ENCODE assay signal across 8 cellular contexts in the genomic region with DNA sequence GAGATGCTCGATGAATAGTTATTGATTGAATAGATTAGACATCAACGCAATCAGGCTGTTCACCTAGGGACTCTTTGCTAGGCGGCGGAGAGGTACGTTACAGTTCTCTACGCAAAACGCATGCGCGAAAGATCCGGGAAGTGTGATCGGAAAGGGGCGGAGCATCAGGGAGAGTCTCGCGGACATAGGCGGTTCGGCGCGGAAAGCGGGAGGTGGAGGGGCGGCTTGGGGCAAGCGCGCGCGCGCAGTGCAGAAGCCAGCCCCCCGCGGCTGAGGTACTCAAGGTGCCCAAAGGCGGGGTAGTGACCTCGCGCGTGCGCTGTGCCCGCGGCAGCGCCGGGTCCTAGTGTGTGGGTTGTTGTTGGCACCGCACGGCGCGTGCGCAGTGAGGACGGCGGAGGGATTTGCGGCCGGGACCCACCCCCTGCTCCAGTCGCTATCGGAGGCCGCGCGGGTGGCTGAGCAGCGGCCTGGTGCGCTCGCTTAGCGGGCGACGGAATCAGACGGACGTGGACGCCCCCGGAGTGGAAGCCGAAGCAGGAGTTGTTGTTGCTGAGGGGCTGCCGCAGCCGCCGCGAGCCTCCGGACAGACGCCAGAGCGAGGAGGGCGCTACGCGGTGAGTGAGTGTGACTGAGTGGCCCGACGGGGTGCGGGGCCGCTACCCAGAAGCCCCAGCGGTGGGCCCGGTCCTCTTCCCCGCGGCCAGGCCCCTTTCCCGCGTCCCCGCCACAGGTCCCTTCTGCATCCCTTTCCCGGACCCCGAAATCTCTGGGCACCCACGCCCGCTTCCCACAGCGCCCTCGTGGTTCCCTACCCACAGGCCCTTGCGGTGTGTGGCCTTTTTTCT. TPM values are rescaled to one million over a fixed set of nuclear protein-coding genes. Genes with fewer than 3 reads are reported as not detected.
DNase-seq lines count a peak whose midpoint lies in the region; ATAC-seq and TF ChIP-seq lines count a peak whose summit lies in the region.

A gene with protein sequence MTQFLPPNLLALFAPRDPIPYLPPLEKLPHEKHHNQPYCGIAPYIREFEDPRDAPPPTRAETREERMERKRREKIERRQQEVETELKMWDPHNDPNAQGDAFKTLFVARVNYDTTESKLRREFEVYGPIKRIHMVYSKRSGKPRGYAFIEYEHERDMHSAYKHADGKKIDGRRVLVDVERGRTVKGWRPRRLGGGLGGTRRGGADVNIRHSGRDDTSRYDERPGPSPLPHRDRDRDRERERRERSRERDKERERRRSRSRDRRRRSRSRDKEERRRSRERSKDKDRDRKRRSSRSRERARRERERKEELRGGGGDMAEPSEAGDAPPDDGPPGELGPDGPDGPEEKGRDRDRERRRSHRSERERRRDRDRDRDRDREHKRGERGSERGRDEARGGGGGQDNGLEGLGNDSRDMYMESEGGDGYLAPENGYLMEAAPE (plus strand): TSS at position 432 of the 848 bp plus-strand sequence. CDS start 964 bp downstream, outside the sequence.

- H3K18ac ChIP-seq in trophoblast cell (ENCODE audit: low read length), result peak within 1 kb of the TSS; percentile 100

- H4K12ac ChIP-seq in trophoblast cell (ENCODE audit: low read depth, low read length), result peak within 1 kb of the TSS; percentile 99

- H3K27ac ChIP-seq in cardiac muscle cell (peak within 1 kb of the TSS; percentile 98), trophoblast cell (ENCODE audit: low read depth, low read length) (peak within 1 kb of the TSS; percentile 89), transverse colon (peak within 1 kb of the TSS; percentile 90 to 96 (median 94))

- TF ChIP-seq POLR2A in transverse colon (IDR thresholded peaks at IDR 0.05), result peak; percentile 87

- peaks cover 17% of the 10 kb centered on the region for H3K4me1 ChIP-seq in adipocyte (ENCODE audit: control insufficient read depth, insufficient read depth, low read length)
- H3K4me1 ChIP-seq in cardiac muscle cell (ENCODE audit: low read depth), result peaks cover 6% of the 10 kb centered on the region
- H3K4me1 ChIP-seq in trophoblast cell (ENCODE audit: control insufficient read depth in 1 of 2, insufficient read depth in 2 of 2, low read length in 2 of 2), result peaks cover 6 to 8% of the 10 kb centered on the region in 2 experiments
- H3K4me1 ChIP-seq in transverse colon, result peaks cover 13 to 28% (median 22%) of the 10 kb centered on the region in 4 donors

- H2BK120ac ChIP-seq in trophoblast cell (ENCODE audit: insufficient read depth, low read length, poor library complexity), result peak within 1 kb of the TSS; percentile 77

- H3K9me3 ChIP-seq in adipocyte (ENCODE audit: control insufficient read depth, low read length), result no peaks in the 10 kb centered on the region
- H3K9me3 ChIP-seq in cardiac muscle cell (ENCODE audit: low read depth), result no peaks in the 10 kb centered on the region
- H3K9me3 ChIP-seq in trophoblast cell (ENCODE audit: insufficient read depth, low read depth, low read length), result no peaks in the 10 kb centered on the region
- no peaks in the 10 kb centered on the region for H3K9me3 ChIP-seq in transverse colon

- H4K91ac ChIP-seq in trophoblast cell (ENCODE audit: low read depth, low read length), result peak within 1 kb of the TSS; percentile 90

- in situ Hi-C loops in transverse colon (cut with MboI; ENCODE audit: low pct_ligation_motif_present in 1 of 4, low pct_unique_long_range_greater_than_20kb in 1 of 4, low sequenced_read_pairs in 3 of 4), result loop anchor here in 2 of 4 donors (10.0 to 25.0 kb wide), 2 partner anchors 120 to 127 kb away; no protein-coding TSS in a partner anchor

- H2AK5ac ChIP-seq in trophoblast cell (ENCODE audit: low read length), result peak within 1 kb of the TSS; percentile 81

- no peak within 1 kb of the TSS for H3K23ac ChIP-seq in trophoblast cell (ENCODE audit: low read length)

- peak within 1 kb of the TSS; percentile 100 for H4K8ac ChIP-seq in trophoblast cell (ENCODE audit: low read depth, low read length)

- peak within 1 kb of the TSS; percentile 87 for H3K4me2 ChIP-seq in trophoblast cell (ENCODE audit: low read length)

- H3K79me2 ChIP-seq in trophoblast cell (ENCODE audit: control insufficient read depth, insufficient read depth, low read length, poor library complexity), result peaks cover 19% of the 10 kb centered on the region

- H3K27me3 ChIP-seq in adipocyte (replicated peaks; ENCODE audit: control insufficient read depth, insufficient read depth, low read length) (no peaks in the 10 kb centered on the region), cardiac muscle cell (no peaks in the 10 kb centered on the region), trophoblast cell (ENCODE audit: insufficient read depth, low read length) (peaks cover 2% of the 10 kb centered on the region), transverse colon (no peaks in the 10 kb centered on the region)

- peak; percentile 88 for ATAC-seq in HG02763 (IDR thresholded peaks at IDR 0.05; ENCODE audit: unreplicated experiment)

- peaks cover 8% of the 10 kb centered on the region for H3K79me1 ChIP-seq in trophoblast cell (ENCODE audit: low read length)

- H2BK12ac ChIP-seq in trophoblast cell (ENCODE audit: low read length), result no peak within 1 kb of the TSS

- no CpG with 5 or more reads among the region's 89 CpGs for WGBS in trophoblast cell (ENCODE audit: extremely low coverage, insufficient coverage, insufficient read length)
- WGBS in transverse colon (ENCODE audit: low coverage in 1 of 2), 2 donors, result 1% methylated on average over 83 of the region's 89 CpGs; no CpG with 5 or more reads in 1 of the 2 donors

- peak within 1 kb of the TSS; percentile 99 for H3K14ac ChIP-seq in trophoblast cell (ENCODE audit: low read length)

- TF ChIP-seq CTCF in GM12864 (IDR thresholded peaks at IDR 0.05; ENCODE audit: low read depth, low read length, missing control alignments) (no peak), cardiac muscle cell (IDR thresholded peaks at IDR 0.05; ENCODE audit: low read depth, low read length) (no peak), transverse colon (IDR thresholded peaks at IDR 0.05) (peak in 1 of 5 experiments; percentile 18)

- peak within 1 kb of the TSS; percentile 97 for H3K9ac ChIP-seq in adipocyte (ENCODE audit: low read length)
- H3K9ac ChIP-seq in trophoblast cell (ENCODE audit: low read length), result peak within 1 kb of the TSS; percentile 100

- peak within 1 kb of the TSS; percentile 95 for H3K4ac ChIP-seq in trophoblast cell (ENCODE audit: low read depth, low read length)

- intact Hi-C loops in transverse colon (cut with DNase I; ENCODE audit: low total_unique reads), result no loop called here

- peak; percentile 97 for DNase-seq in GM12864 (ENCODE audit: low read depth)
- peak; percentile 100 for DNase-seq in NCI-H1436 (lab: John Stamatoyannopoulos, UW)
- DNase-seq in T follicular helper cell (ENCODE audit: low read depth), result peak; percentile 98
- DNase-seq in adipocyte (ENCODE audit: low read depth), result peak; percentile 100
- peak; percentile 100 for DNase-seq in cardiac muscle cell (ENCODE audit: low read depth in 1 of 2, low spot score in 1 of 2)
- DNase-seq in trophoblast cell, result peak; percentile 100
- peak; percentile 99 for DNase-seq in transverse colon

- H3K4me3 ChIP-seq in GM12864 (ENCODE audit: low read depth, low read length), result peak within 1 kb of the TSS; percentile 97
- peak within 1 kb of the TSS; percentile 98 for H3K4me3 ChIP-seq in adipocyte (ENCODE audit: low read length)
- peak within 1 kb of the TSS; percentile 76 for H3K4me3 ChIP-seq in cardiac muscle cell
- peak within 1 kb of the TSS; percentile 98 for H3K4me3 ChIP-seq in trophoblast cell (ENCODE audit: low read depth, low read length)
- peak within 1 kb of the TSS; percentile 81 to 100 (median 90) for H3K4me3 ChIP-seq in transverse colon

- H2AFZ ChIP-seq in trophoblast cell (ENCODE audit: insufficient read depth, low read length, poor library complexity), result peak within 1 kb of the TSS; percentile 98

- H3K36me3 ChIP-seq in adipocyte (ENCODE audit: control insufficient read depth, insufficient read depth, low read length, severe bottlenecking), result peaks cover 21% of the 10 kb centered on the region
- peaks cover 15% of the 10 kb centered on the region for H3K36me3 ChIP-seq in cardiac muscle cell
- H3K36me3 ChIP-seq in trophoblast cell (ENCODE audit: control insufficient read depth in 1 of 2, insufficient read depth in 2 of 2, low read length in 2 of 2), result peaks cover 26 to 30% of the 10 kb centered on the region in 2 experiments
- peaks cover 0 to 6% (median 3%) of the 10 kb centered on the region in 4 donors for H3K36me3 ChIP-seq in transverse colon

- no peak for TF ChIP-seq EP300 in transverse colon (IDR thresholded peaks at IDR 0.05; ENCODE audit: low read depth)

- peak within 1 kb of the TSS; percentile 95 for H2BK5ac ChIP-seq in trophoblast cell (ENCODE audit: low read depth, low read length, poor library complexity)

RNA-seq across cellular contexts. Expression of the gene that starts here (rescaled TPM):
- total RNA-seq in cardiac muscle cell (396 and 598 TPM in 2 replicates), transverse colon (100 to 1,000 TPM; 216 to 682 (median 292) TPM)
- 470 and 492 TPM in 2 replicates for polyA plus RNA-seq in cardiac muscle cell
- 265 and 271 TPM in 2 replicates for polyA plus RNA-seq in trophoblast cell (2013)

Comparison
In these comparisons a context has a peak if more than half of its experiments do, and no peak if none do; other contexts are left out.
1. Peak in every context shown above with its lines: DNase-seq, ATAC-seq, H3K4me3 ChIP-seq and H3K27ac ChIP-seq.